9 cellular contexts compared by ENCODE assay signal in the genomic region with DNA sequence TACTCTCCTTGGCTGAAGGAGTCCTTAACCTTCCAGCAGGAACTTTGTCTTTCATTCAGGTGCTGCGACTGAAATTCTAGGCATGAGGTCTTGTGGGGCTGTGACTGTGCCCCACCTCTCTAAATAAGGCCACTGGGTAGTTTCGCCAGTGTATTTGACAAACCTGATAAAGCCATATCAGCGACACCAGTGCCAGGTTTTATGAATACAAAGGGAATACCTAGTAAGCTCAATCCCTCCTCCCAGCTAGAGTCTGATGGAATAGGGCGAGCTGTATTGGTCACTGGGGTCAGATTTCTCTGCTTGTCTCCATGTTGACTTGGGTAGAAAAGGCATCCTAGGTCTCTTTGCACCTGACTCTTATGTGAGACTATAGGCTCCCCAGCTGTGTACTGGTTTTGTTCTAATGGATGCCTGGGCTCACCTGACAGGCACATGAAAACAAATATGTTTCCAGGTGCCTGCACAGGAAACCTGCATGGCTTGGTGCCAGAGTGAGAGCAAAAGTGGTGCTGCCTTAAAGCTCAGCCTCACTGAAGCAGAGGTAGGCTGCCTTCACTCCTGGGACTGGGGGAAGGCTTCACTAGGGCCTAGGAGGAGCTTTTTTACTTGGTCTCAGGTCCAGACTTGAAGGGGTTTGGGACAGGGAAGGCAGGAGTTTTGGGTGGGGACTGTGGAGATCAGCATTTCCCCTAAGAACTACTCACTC. TPM values are rescaled to one million over a fixed set of nuclear protein-coding genes. Genes with fewer than 3 reads are reported as not detected.
DNase-seq lines count a peak whose midpoint lies in the region; ATAC-seq and TF ChIP-seq lines count a peak whose summit lies in the region.
"Had no signal": no experiment of that assay in that cellular context is flagged by ENCODE, and none has a peak within 500 bp of the region (broad histone marks: within the 10 kb centered on the region; RNA-seq: fewer than 3 reads in every experiment).

No MANE protein-coding gene starts in this region.

- intact Hi-C loops in left ventricle myocardium superior (cut with micrococcal nuclease): no loop called here

- peaks cover 0 to 54% (median 8%) of the 10 kb centered on the region in 4 donors for H3K4me1 ChIP-seq in tibial nerve

- DNase-seq in activated gamma-delta T cell treated with Interleukin-2 at 50 U/mL for 16 hours (peak; percentile 58), activated gamma-delta T cell (lab: John Stamatoyannopoulos, UW) (no peak), left ventricle myocardium superior (no peak), tibial nerve (ENCODE audit: low spot score in 2 of 2) (no peak), glomerular visceral epithelial cell (ENCODE audit: extremely low spot score) (no peak), NAMALWA (ENCODE audit: low spot score) (no peak)
- DNase-seq in activated CD4-positive, alpha-beta T cell treated with anti-CD3 and anti-CD28 coated beads for 4 hours: peak; percentile 42 to 47
- DNase-seq: hypothalamus had no signal

- no peak for TF ChIP-seq POLR2A in tibial nerve (IDR thresholded peaks at IDR 0.05)

- 94 to 97% methylated on average over 4 of the region's 4 CpGs for WGBS in tibial nerve, 2 donors

- H3K27me3 ChIP-seq in tibial nerve: no peaks in the 10 kb centered on the region

- TF ChIP-seq CTCF in tibial nerve (IDR thresholded peaks at IDR 0.05): no peak

- peak overlapping the region in 3 of 4 donors; percentile 10 to 73 (median 43) for H3K27ac ChIP-seq in tibial nerve

- peaks cover 0 to 21% (median 0%) of the 10 kb centered on the region in 3 donors for H3K36me3 ChIP-seq in tibial nerve

- H3K9me3 ChIP-seq in tibial nerve: no peaks in the 10 kb centered on the region

- ATAC-seq in left ventricle myocardium superior (peak; percentile 1), HG02981 (IDR thresholded peaks at IDR 0.05; ENCODE audit: unreplicated experiment) (no peak)

- TF ChIP-seq EP300 in tibial nerve (IDR thresholded peaks at IDR 0.05): no peak

- H3K4me3 ChIP-seq in tibial nerve: no peak overlapping the region

RNA-seq across cellular contexts. Expression of gene SLC7A6, which starts 8.3 kb away (rescaled TPM):
- total RNA-seq in left ventricle myocardium superior (38.2 TPM), tibial nerve (100 to 1,000 TPM; 129 to 202 (median 181) TPM)

RNA-seq across cellular contexts. Expression of gene PLA2G15, which starts 27.5 kb away (rescaled TPM):
- total RNA-seq in left ventricle myocardium superior: 33.8 TPM
- 10 to 100 TPM; 26.0 to 51.3 (median 30.2) TPM for total RNA-seq in tibial nerve

RNA-seq across cellular contexts. Expression of gene ESRP2, which starts 36.7 kb away (rescaled TPM):
- total RNA-seq in left ventricle myocardium superior: 0.87 TPM
- total RNA-seq in tibial nerve: 1 to 10 TPM in 2 of 4 donors, under 1 TPM in 2; 0.42 to 2.4 (median 1.2) TPM

RNA-seq across cellular contexts. Expression of gene SLC7A6OS, which starts 38.1 kb away (rescaled TPM):
- total RNA-seq in left ventricle myocardium superior (14.2 TPM), tibial nerve (10 to 100 TPM; 13.4 to 19.5 (median 14.2) TPM)

RNA-seq across cellular contexts. Expression of gene PRMT7, which starts 38.2 kb away (rescaled TPM):
- total RNA-seq in left ventricle myocardium superior: 30.9 TPM
- 10 to 100 TPM; 74.1 to 91.5 (median 78.0) TPM for total RNA-seq in tibial nerve

Comparison
In these comparisons a context has a peak if more than half of its experiments do, and no peak if none do; other contexts are left out.
1. DNase-seq: peak in activated gamma-delta T cell treated with Interleukin-2 at 50 U/mL for 16 hours (single experiment) and activated CD4-positive, alpha-beta T cell treated with anti-CD3 and anti-CD28 coated beads for 4 hours (2 of 2); none in activated gamma-delta T cell (single experiment), left ventricle myocardium superior (single experiment), tibial nerve (0 of 2), glomerular visceral epithelial cell (single experiment) and NAMALWA (single experiment).